ENCODE assay signal across 1 cellular context in the genomic region with DNA sequence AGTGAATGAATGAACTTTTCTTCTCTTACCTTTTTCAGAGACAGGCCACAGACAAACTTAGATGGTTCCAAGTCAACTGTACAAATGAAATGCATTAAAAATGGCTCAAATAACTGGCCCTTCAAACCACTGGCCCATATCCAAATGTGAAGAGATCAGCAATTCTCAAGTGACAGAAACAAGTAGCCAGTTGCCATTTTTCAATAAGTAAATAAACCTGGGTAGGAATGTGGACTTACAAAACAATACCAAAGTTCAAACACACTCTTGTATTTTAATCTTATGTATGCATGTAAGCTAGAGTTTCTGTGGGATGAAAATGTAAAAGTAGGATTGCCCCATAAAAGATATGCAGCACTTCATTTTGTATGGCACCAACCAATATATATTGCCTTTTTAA.
A peak's percentile ranks its signal among the peaks of the same experiment; 100 is the strongest.
TF ChIP-seq lines count a peak whose summit lies in the region.

No MANE protein-coding gene starts in this region.

TF ChIP-seq in HepG2, 621 proteins besides CTCF, POLR2A, EP300 and RAD21 (continued from another document and continues in another):
- TF ChIP-seq HHEX (CRISPR knock-in tag; IDR thresholded peaks at IDR 0.05), result no peak
- TF ChIP-seq, protein P1, sequence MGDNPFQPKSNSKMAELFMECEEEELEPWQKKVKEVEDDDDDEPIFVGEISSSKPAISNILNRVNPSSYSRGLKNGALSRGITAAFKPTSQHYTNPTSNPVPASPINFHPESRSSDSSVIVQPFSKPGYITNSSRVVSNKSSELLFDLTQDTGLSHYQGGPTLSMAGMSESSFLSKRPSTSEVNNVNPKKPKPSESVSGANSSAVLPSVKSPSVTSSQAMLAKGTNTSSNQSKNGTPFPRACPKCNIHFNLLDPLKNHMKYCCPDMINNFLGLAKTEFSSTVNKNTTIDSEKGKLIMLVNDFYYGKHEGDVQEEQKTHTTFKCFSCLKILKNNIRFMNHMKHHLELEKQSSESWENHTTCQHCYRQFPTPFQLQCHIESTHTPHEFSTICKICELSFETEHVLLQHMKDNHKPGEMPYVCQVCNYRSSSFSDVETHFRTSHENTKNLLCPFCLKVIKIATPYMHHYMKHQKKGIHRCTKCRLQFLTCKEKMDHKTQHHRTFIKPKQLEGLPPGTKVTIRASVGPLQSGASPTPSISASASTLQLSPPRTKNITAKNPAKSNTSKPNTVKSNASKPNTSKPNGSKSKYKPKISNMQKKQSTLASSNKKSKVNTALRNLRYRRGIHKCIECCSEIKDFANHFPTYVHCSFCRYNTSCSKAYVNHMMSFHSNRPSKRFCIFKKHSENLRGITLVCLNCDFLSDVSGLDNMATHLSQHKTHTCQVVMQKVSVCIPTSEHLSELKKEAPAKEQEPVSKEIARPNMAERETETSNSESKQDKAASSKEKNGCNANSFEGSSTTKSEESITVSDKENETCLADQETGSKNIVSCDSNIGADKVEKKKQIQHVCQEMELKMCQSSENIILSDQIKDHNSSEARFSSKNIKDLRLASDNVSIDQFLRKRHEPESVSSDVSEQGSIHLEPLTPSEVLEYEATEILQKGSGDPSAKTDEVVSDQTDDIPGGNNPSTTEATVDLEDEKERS (CRISPR knock-in tag; IDR thresholded peaks at IDR 0.05), result no peak
- TF ChIP-seq ZNF543 (CRISPR knock-in tag; IDR thresholded peaks at IDR 0.05), result no peak
- TF ChIP-seq ELF1 (CRISPR knock-in tag; IDR thresholded peaks at IDR 0.05), result no peak
- TF ChIP-seq, protein P2, sequence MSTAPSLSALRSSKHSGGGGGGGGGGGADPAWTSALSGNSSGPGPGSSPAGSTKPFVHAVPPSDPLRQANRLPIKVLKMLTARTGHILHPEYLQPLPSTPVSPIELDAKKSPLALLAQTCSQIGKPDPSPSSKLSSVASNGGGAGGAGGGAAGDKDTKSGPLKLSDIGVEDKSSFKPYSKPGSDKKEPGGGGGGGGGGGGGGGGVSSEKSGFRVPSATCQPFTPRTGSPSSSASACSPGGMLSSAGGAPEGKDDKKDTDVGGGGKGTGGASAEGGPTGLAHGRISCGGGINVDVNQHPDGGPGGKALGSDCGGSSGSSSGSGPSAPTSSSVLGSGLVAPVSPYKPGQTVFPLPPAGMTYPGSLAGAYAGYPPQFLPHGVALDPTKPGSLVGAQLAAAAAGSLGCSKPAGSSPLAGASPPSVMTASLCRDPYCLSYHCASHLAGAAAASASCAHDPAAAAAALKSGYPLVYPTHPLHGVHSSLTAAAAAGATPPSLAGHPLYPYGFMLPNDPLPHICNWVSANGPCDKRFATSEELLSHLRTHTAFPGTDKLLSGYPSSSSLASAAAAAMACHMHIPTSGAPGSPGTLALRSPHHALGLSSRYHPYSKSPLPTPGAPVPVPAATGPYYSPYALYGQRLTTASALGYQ (CRISPR knock-in tag; IDR thresholded peaks at IDR 0.05), result no peak
- TF ChIP-seq IRX3 (CRISPR knock-in tag; IDR thresholded peaks at IDR 0.05; ENCODE audit: borderline replicate concordance, low read depth), result no peak
- no peak for TF ChIP-seq ZNF292 (CRISPR knock-in tag; IDR thresholded peaks at IDR 0.05; ENCODE audit: borderline replicate concordance, low read depth)
- TF ChIP-seq, protein P3, sequence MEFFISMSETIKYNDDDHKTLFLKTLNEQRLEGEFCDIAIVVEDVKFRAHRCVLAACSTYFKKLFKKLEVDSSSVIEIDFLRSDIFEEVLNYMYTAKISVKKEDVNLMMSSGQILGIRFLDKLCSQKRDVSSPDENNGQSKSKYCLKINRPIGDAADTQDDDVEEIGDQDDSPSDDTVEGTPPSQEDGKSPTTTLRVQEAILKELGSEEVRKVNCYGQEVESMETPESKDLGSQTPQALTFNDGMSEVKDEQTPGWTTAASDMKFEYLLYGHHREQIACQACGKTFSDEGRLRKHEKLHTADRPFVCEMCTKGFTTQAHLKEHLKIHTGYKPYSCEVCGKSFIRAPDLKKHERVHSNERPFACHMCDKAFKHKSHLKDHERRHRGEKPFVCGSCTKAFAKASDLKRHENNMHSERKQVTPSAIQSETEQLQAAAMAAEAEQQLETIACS (CRISPR knock-in tag; IDR thresholded peaks at IDR 0.05), result no peak
- TF ChIP-seq, protein P4, sequence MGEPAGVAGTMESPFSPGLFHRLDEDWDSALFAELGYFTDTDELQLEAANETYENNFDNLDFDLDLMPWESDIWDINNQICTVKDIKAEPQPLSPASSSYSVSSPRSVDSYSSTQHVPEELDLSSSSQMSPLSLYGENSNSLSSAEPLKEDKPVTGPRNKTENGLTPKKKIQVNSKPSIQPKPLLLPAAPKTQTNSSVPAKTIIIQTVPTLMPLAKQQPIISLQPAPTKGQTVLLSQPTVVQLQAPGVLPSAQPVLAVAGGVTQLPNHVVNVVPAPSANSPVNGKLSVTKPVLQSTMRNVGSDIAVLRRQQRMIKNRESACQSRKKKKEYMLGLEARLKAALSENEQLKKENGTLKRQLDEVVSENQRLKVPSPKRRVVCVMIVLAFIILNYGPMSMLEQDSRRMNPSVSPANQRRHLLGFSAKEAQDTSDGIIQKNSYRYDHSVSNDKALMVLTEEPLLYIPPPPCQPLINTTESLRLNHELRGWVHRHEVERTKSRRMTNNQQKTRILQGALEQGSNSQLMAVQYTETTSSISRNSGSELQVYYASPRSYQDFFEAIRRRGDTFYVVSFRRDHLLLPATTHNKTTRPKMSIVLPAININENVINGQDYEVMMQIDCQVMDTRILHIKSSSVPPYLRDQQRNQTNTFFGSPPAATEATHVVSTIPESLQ (CRISPR knock-in tag; conservative IDR thresholded peaks at IDR 0.05), result no peak
- TF ChIP-seq MYNN (CRISPR knock-in tag; IDR thresholded peaks at IDR 0.05; ENCODE audit: low read depth), result no peak
- TF ChIP-seq IKZF4 (CRISPR knock-in tag; IDR thresholded peaks at IDR 0.05; ENCODE audit: borderline replicate concordance, low read depth, not compliant biosample characterization), result no peak
- no peak for TF ChIP-seq PAF1 (CRISPR knock-in tag; IDR thresholded peaks at IDR 0.05)
- TF ChIP-seq ZNF530 (CRISPR knock-in tag; IDR thresholded peaks at IDR 0.05; ENCODE audit: low read depth), result no peak
- TF ChIP-seq, protein P5, sequence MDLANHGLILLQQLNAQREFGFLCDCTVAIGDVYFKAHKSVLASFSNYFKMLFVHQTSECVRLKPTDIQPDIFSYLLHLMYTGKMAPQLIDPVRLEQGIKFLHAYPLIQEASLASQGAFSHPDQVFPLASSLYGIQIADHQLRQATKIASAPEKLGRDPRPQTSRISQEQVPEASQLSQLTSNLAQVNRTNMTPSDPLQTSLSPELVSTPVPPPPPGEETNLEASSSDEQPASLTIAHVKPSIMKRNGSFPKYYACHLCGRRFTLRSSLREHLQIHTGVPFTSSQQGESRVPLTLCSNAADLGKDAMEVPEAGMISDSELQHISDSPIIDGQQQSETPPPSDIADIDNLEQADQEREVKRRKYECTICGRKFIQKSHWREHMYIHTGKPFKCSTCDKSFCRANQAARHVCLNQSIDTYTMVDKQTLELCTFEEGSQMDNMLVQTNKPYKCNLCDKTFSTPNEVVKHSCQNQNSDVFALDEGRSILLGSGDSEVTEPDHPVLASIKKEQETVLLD (CRISPR knock-in tag; IDR thresholded peaks at IDR 0.05; ENCODE audit: low read depth), result no peak
- peak; percentile 73 to 79; a peak in 3 of 4 replicates for TF ChIP-seq MAFK (conservative IDR thresholded peaks at IDR 0.05 in 1 of 2, IDR thresholded peaks at IDR 0.05 in 1 of 2; ENCODE audit: low read length in 2 of 2)
- TF ChIP-seq, protein P6, sequence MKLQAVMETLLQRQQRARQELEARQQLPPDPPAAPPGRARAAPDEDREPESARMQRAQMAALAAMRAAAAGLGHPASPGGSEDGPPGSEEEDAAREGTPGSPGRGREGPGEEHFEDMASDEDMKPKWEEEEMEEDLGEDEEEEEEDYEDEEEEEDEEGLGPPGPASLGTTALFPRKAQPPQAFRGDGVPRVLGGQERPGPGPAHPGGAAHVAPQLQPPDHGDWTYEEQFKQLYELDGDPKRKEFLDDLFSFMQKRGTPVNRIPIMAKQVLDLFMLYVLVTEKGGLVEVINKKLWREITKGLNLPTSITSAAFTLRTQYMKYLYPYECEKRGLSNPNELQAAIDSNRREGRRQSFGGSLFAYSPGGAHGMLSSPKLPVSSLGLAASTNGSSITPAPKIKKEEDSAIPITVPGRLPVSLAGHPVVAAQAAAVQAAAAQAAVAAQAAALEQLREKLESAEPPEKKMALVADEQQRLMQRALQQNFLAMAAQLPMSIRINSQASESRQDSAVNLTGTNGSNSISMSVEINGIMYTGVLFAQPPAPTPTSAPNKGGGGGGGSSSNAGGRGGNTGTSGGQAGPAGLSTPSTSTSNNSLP (IDR thresholded peaks at IDR 0.05; ENCODE audit: low read depth, low read length), result peak; percentile 30; the same call in 1 of the 2 replicates
- TF ChIP-seq, protein P7, sequence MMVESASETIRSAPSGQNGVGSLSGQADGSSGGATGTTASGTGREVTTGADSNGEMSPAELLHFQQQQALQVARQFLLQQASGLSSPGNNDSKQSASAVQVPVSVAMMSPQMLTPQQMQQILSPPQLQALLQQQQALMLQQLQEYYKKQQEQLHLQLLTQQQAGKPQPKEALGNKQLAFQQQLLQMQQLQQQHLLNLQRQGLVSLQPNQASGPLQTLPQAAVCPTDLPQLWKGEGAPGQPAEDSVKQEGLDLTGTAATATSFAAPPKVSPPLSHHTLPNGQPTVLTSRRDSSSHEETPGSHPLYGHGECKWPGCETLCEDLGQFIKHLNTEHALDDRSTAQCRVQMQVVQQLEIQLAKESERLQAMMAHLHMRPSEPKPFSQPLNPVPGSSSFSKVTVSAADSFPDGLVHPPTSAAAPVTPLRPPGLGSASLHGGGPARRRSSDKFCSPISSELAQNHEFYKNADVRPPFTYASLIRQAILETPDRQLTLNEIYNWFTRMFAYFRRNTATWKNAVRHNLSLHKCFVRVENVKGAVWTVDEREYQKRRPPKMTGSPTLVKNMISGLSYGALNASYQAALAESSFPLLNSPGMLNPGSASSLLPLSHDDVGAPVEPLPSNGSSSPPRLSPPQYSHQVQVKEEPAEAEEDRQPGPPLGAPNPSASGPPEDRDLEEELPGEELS (CRISPR knock-in tag; IDR thresholded peaks at IDR 0.05), result no peak
- TF ChIP-seq FOXA1 (IDR thresholded peaks at IDR 0.05), result no peak
- 0 out of 2 replicates have a peak, but pooled peaks have one; percentile 6 for TF ChIP-seq FOXA1 (CRISPR knock-in tag; IDR thresholded peaks at IDR 0.05)
- no peak for TF ChIP-seq TEAD2 (CRISPR knock-in tag; IDR thresholded peaks at IDR 0.05)
- TF ChIP-seq SRSF4 (IDR thresholded peaks at IDR 0.05; ENCODE audit: low read depth, low read length, poor library complexity, severe bottlenecking), result no peak
- no peak for TF ChIP-seq SOX13 (IDR thresholded peaks at IDR 0.05)
- no peak; a peak in 1 of 4 replicates for TF ChIP-seq SOX13 (CRISPR knock-in tag; conservative IDR thresholded peaks at IDR 0.05 in 1 of 2, IDR thresholded peaks at IDR 0.05 in 1 of 2)
- TF ChIP-seq, protein P8, sequence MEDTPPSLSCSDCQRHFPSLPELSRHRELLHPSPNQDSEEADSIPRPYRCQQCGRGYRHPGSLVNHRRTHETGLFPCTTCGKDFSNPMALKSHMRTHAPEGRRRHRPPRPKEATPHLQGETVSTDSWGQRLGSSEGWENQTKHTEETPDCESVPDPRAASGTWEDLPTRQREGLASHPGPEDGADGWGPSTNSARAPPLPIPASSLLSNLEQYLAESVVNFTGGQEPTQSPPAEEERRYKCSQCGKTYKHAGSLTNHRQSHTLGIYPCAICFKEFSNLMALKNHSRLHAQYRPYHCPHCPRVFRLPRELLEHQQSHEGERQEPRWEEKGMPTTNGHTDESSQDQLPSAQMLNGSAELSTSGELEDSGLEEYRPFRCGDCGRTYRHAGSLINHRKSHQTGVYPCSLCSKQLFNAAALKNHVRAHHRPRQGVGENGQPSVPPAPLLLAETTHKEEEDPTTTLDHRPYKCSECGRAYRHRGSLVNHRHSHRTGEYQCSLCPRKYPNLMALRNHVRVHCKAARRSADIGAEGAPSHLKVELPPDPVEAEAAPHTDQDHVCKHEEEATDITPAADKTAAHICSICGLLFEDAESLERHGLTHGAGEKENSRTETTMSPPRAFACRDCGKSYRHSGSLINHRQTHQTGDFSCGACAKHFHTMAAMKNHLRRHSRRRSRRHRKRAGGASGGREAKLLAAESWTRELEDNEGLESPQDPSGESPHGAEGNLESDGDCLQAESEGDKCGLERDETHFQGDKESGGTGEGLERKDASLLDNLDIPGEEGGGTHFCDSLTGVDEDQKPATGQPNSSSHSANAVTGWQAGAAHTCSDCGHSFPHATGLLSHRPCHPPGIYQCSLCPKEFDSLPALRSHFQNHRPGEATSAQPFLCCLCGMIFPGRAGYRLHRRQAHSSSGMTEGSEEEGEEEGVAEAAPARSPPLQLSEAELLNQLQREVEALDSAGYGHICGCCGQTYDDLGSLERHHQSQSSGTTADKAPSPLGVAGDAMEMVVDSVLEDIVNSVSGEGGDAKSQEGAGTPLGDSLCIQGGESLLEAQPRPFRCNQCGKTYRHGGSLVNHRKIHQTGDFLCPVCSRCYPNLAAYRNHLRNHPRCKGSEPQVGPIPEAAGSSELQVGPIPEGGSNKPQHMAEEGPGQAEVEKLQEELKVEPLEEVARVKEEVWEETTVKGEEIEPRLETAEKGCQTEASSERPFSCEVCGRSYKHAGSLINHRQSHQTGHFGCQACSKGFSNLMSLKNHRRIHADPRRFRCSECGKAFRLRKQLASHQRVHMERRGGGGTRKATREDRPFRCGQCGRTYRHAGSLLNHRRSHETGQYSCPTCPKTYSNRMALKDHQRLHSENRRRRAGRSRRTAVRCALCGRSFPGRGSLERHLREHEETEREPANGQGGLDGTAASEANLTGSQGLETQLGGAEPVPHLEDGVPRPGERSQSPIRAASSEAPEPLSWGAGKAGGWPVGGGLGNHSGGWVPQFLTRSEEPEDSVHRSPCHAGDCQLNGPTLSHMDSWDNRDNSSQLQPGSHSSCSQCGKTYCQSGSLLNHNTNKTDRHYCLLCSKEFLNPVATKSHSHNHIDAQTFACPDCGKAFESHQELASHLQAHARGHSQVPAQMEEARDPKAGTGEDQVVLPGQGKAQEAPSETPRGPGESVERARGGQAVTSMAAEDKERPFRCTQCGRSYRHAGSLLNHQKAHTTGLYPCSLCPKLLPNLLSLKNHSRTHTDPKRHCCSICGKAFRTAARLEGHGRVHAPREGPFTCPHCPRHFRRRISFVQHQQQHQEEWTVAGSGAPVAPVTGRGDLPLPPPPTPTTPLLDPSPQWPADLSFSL (CRISPR knock-in tag; IDR thresholded peaks at IDR 0.05), result no peak
- TF ChIP-seq PPARG (CRISPR knock-in tag; conservative IDR thresholded peaks at IDR 0.05), result no peak
- no peak for TF ChIP-seq SRSF9 (IDR thresholded peaks at IDR 0.05; ENCODE audit: borderline replicate concordance, insufficient read depth, low read depth, low read length, poor library complexity, severe bottlenecking)
- TF ChIP-seq FOXP1 (IDR thresholded peaks at IDR 0.05), result no peak
- TF ChIP-seq FOXP1 (CRISPR knock-in tag; IDR thresholded peaks at IDR 0.05), result 0 out of 2 replicates have a peak, but pooled peaks have one; percentile 18
- no peak for TF ChIP-seq BRD4 (CRISPR knock-in tag; IDR thresholded peaks at IDR 0.05)
- no peak for TF ChIP-seq SP2 (CRISPR knock-in tag; IDR thresholded peaks at IDR 0.05)
- TF ChIP-seq ZNF782 (CRISPR knock-in tag; IDR thresholded peaks at IDR 0.05; ENCODE audit: borderline replicate concordance), result no peak
- no peak for TF ChIP-seq PAWR (CRISPR knock-in tag; IDR thresholded peaks at IDR 0.05; ENCODE audit: borderline replicate concordance)
- peak; percentile 59 for TF ChIP-seq MAFF (IDR thresholded peaks at IDR 0.05; ENCODE audit: low read depth, low read length)
- TF ChIP-seq KLF9 (CRISPR knock-in tag; IDR thresholded peaks at IDR 0.05; ENCODE audit: low read depth), result no peak
- TF ChIP-seq XBP1 (CRISPR knock-in tag; IDR thresholded peaks at IDR 0.05), result no peak
- TF ChIP-seq ZNF816 (CRISPR knock-in tag; IDR thresholded peaks at IDR 0.05; ENCODE audit: borderline replicate concordance), result no peak
- TF ChIP-seq, protein P9, sequence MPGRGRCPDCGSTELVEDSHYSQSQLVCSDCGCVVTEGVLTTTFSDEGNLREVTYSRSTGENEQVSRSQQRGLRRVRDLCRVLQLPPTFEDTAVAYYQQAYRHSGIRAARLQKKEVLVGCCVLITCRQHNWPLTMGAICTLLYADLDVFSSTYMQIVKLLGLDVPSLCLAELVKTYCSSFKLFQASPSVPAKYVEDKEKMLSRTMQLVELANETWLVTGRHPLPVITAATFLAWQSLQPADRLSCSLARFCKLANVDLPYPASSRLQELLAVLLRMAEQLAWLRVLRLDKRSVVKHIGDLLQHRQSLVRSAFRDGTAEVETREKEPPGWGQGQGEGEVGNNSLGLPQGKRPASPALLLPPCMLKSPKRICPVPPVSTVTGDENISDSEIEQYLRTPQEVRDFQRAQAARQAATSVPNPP (CRISPR knock-in tag; IDR thresholded peaks at IDR 0.05), result no peak
